In genomic region chr3:55226696-55227095, GRCh38 we compare ENCODE assay signal across 18 cellular contexts.
DNase-seq lines count a peak whose midpoint lies in the region; ATAC-seq, FAIRE-seq and TF ChIP-seq lines count a peak whose summit lies in the region.
"Had no signal": no experiment of that assay in that cellular context is flagged by ENCODE, and none has a peak within 500 bp of the region (broad histone marks: within the 10 kb centered on the region; RNA-seq: fewer than 3 reads in every experiment).

No MANE protein-coding gene starts in this region.

- peak overlapping the region; percentile 34; the same call in 1 of the 3 replicates for H2BK15ac ChIP-seq in IMR-90 (ENCODE audit: low read depth, low read length)

- H3K4me3 ChIP-seq in AG10803 (ENCODE audit: low read length), result no peak overlapping the region
- H3K4me3 ChIP-seq in IMR-90 (ENCODE audit: insufficient read depth, low read depth, low read length), result no peak overlapping the region
- no peak overlapping the region for H3K4me3 ChIP-seq in fibroblast of mammary gland (ENCODE audit: control insufficient read depth, low read depth, low read length)
- no peak overlapping the region for H3K4me3 ChIP-seq in Caco-2 (ENCODE audit: low read depth, low read length)
- H3K4me3 ChIP-seq in BE2C (ENCODE audit: low read depth, low read length), result no peak overlapping the region
- H3K4me3 ChIP-seq: GM23338 had no signal

- H3K4me1 Mint-ChIP-seq in Caco-2 (ENCODE audit: low read depth, unreplicated experiment), result no peaks in the 10 kb centered on the region
- H3K4me1 Mint-ChIP-seq: CD4-positive, alpha-beta memory T cell; GM23338 had no signal

- H3K9ac ChIP-seq in IMR-90 (ENCODE audit: low read depth, low read length), result no peak overlapping the region

- POLR2A ChIA-PET in IMR-90 (lab: Charles Lee; ENCODE audit: unreplicated experiment) (no interaction called here), Caco-2 (lab: Charles Lee) (no interaction called here)

- no peak overlapping the region for H3K27ac Mint-ChIP-seq in Caco-2 (ENCODE audit: unreplicated experiment)
- H3K27ac Mint-ChIP-seq: CD4-positive, alpha-beta memory T cell; GM23338; H9; HFFc6 had no signal

- WGBS in IMR-90 (ENCODE audit: extremely low coverage in 2 of 2, insufficient read length in 1 of 2), 2 experiments, result no CpG with 5 or more reads among the region's 5 CpGs

- no peak overlapping the region for H3K4ac ChIP-seq in IMR-90 (ENCODE audit: low read depth, low read length)

- BruUV-seq in IMR-90 (replicated peaks; lab: Mats Ljungman, UMichigan) (no TSS peak), Caco-2 (replicated peaks; lab: Mats Ljungman, UMichigan) (no TSS peak)

- H2AK5ac ChIP-seq in IMR-90 (ENCODE audit: low read depth, low read length), result peak overlapping the region; percentile 23; the same call in 1 of the 2 replicates

- H3K27me3 Mint-ChIP-seq in Caco-2 (ENCODE audit: insufficient read depth, unreplicated experiment), result peaks cover 18% of the 10 kb centered on the region
- H3K27me3 Mint-ChIP-seq: CD4-positive, alpha-beta memory T cell had no signal

- H3K4me1 ChIP-seq in IMR-90 (ENCODE audit: control insufficient read depth, insufficient read depth, low read length) (peaks cover 4% of the 10 kb centered on the region; the same call in 1 of the 2 replicates), Caco-2 (no peaks in the 10 kb centered on the region), BE2C (no peaks in the 10 kb centered on the region)

- H2BK20ac ChIP-seq in IMR-90 (ENCODE audit: low read depth, low read length), result no peak overlapping the region

- peak; percentile 33 for DNase-seq in AG10803 (ENCODE audit: low read depth)
- DNase-seq in IMR-90, result no peak
- peak; percentile 59 for DNase-seq in fibroblast of mammary gland (ENCODE audit: low read depth)
- DNase-seq in Caco-2, result no peak
- DNase-seq in BE2C, result no peak
- no peak for DNase-seq in GM12892 (ENCODE audit: insufficient read length)
- DNase-seq: AML-193; C1 segment of cervical spinal cord; CD4-positive, alpha-beta memory T cell; DMS 273 treated with DMSO at 0.1 percent for 48 hours; DMS79; H9; HFFc6 had no signal

- TF ChIP-seq POLR2A in IMR-90 (IDR thresholded peaks at IDR 0.05; ENCODE audit: low read depth, low read length), result no peak
- TF ChIP-seq POLR2A in GM12892 (IDR thresholded peaks at IDR 0.05; ENCODE audit: low read depth, low read length), result no peak

- CTCF ChIA-PET in IMR-90 (lab: Yijun Ruan, JAX) (no interaction called here), Caco-2 (lab: Charles Lee) (no interaction called here)

- H3K36me3 Mint-ChIP-seq in Caco-2 (ENCODE audit: insufficient read depth, unreplicated experiment), result no peaks in the 10 kb centered on the region
- H3K36me3 Mint-ChIP-seq: CD4-positive, alpha-beta memory T cell had no signal

- no peak overlapping the region for H4K5ac ChIP-seq in IMR-90 (ENCODE audit: low read depth, low read length)

- dilution Hi-C loops in IMR-90 (cut with HindIII; ENCODE audit: low sequenced_read_pairs, unreplicated experiment), result no loop called here

- ATAC-seq in IMR-90 (ENCODE audit: low read depth), result no peak
- ATAC-seq in GM19395 (IDR thresholded peaks at IDR 0.05; ENCODE audit: unreplicated experiment), result no peak
- ATAC-seq: GM23338 had no signal

- no peak overlapping the region for H3K14ac ChIP-seq in IMR-90 (replicated peaks; ENCODE audit: low read depth, low read length)

- no peak for TF ChIP-seq RAD21 in IMR-90 (IDR thresholded peaks at IDR 0.05; ENCODE audit: low read length)

- no peak overlapping the region for H3K23ac ChIP-seq in IMR-90 (ENCODE audit: low read depth, low read length)

- no peak overlapping the region for H2BK120ac ChIP-seq in IMR-90 (ENCODE audit: low read depth, low read length)

- no peaks in the 10 kb centered on the region for H3K9me3 Mint-ChIP-seq in Caco-2 (ENCODE audit: unreplicated experiment)
- H3K9me3 Mint-ChIP-seq: GM23338, H9, HFFc6 had no signal

- no peak overlapping the region for H4K91ac ChIP-seq in IMR-90 (ENCODE audit: insufficient read depth, low read depth, low read length)

- TF ChIP-seq CTCF in AG10803 (conservative IDR thresholded peaks at IDR 0.05; ENCODE audit: low read length) (no peak), IMR-90 (conservative IDR thresholded peaks at IDR 0.05; ENCODE audit: low read depth, low read length) (no peak), fibroblast of mammary gland (conservative IDR thresholded peaks at IDR 0.05; ENCODE audit: control insufficient read depth, insufficient read depth, low read depth, low read length) (no peak), Caco-2 (IDR thresholded peaks at IDR 0.05; ENCODE audit: insufficient read depth in 1 of 2, low read depth in 1 of 2, low read length in 1 of 2, severe bottlenecking in 1 of 2, unreplicated experiment in 1 of 2) (no peak), BE2C (IDR thresholded peaks at IDR 0.05; ENCODE audit: low read depth, low read length) (no peak)

- H3K9me3 ChIP-seq in IMR-90 (ENCODE audit: control insufficient read depth, insufficient read depth, low read length), result no peaks in the 10 kb centered on the region; the same call in 1 of the 2 replicates
- H3K9me3 ChIP-seq in Caco-2, result no peaks in the 10 kb centered on the region
- H3K9me3 ChIP-seq in BE2C, result no peaks in the 10 kb centered on the region

- H3K27ac ChIP-seq in IMR-90 (ENCODE audit: insufficient read depth, low read length), result no peak overlapping the region

- no peaks in the 10 kb centered on the region for H3K9me1 ChIP-seq in IMR-90 (ENCODE audit: insufficient read depth, low read length)

- no peak overlapping the region for H3K4me3 Mint-ChIP-seq in Caco-2 (ENCODE audit: unreplicated experiment)
- H3K4me3 Mint-ChIP-seq: CD4-positive, alpha-beta memory T cell; GM23338; H9; HFFc6 had no signal

- no peak overlapping the region for H2AFZ ChIP-seq in IMR-90 (replicated peaks; ENCODE audit: low read length, poor library complexity)
- H2AFZ ChIP-seq: GM23338 had no signal

- no peaks in the 10 kb centered on the region; the same call in 1 of the 2 replicates for H3K27me3 ChIP-seq in IMR-90 (ENCODE audit: control insufficient read depth, insufficient read depth, low read length)
- H3K27me3 ChIP-seq in Caco-2 (replicated peaks; ENCODE audit: control insufficient read depth, insufficient read depth, low read length), result no peaks in the 10 kb centered on the region; the same call in 1 of the 2 replicates
- no peaks in the 10 kb centered on the region for H3K27me3 ChIP-seq in BE2C

- intact Hi-C loops in IMR-90 (cut with micrococcal nuclease), result no loop called here
- intact Hi-C loops in Caco-2 (cut with micrococcal nuclease; ENCODE audit: unreplicated experiment), result no loop called here

- H3K79me1 ChIP-seq in IMR-90 (ENCODE audit: low read depth in 1 of 2, low read length in 2 of 2), result no peaks in the 10 kb centered on the region

- no peak overlapping the region for H3K4me2 ChIP-seq in IMR-90 (ENCODE audit: low read depth, low read length)
- H3K4me2 ChIP-seq: GM23338 had no signal

- no peaks in the 10 kb centered on the region for H3K36me3 ChIP-seq in IMR-90 (ENCODE audit: control insufficient read depth, insufficient read depth, low read length)
- no peaks in the 10 kb centered on the region for H3K36me3 ChIP-seq in Caco-2 (ENCODE audit: control insufficient read depth, insufficient read depth, low read length)
- no peaks in the 10 kb centered on the region for H3K36me3 ChIP-seq in BE2C

- no peak overlapping the region for H2AK9ac ChIP-seq in IMR-90 (replicated peaks; ENCODE audit: low read depth, low read length, poor library complexity)

- in situ Hi-C loops in IMR-90 (cut with MboI; ENCODE audit: low sequenced_read_pairs), result no loop called here

- H4K20me1 ChIP-seq in IMR-90 (ENCODE audit: insufficient read depth, low read length), result no peaks in the 10 kb centered on the region

- no peak overlapping the region for H4K8ac ChIP-seq in IMR-90 (ENCODE audit: low read depth in 2 of 2, low read length in 2 of 2)

- H3K56ac ChIP-seq in IMR-90 (ENCODE audit: extremely low read depth, insufficient read depth, low read length), result no peak overlapping the region

- H3K18ac ChIP-seq in IMR-90 (ENCODE audit: low read depth, low read length), result no peak overlapping the region

- H2BK5ac ChIP-seq in IMR-90 (ENCODE audit: low read depth, low read length, poor library complexity, severe bottlenecking), result no peak overlapping the region

- peak; percentile 81 for FAIRE-seq in endometrium (lab: Jason Lieb, UNC)
- FAIRE-seq in GM12892 (lab: Jason Lieb, UNC), result no peak
- FAIRE-seq: D721Med, GM19239 had no signal

TF ChIP-seq in IMR-90, 13 proteins besides CTCF, POLR2A, EP300 and RAD21:
- TF ChIP-seq BHLHE40 (IDR thresholded peaks at IDR 0.05; ENCODE audit: low read depth, low read length) (no peak), CHD1 (IDR thresholded peaks at IDR 0.05; ENCODE audit: low read depth, low read length) (no peak), USF2 (IDR thresholded peaks at IDR 0.05; ENCODE audit: low read depth, low read length) (no peak), ELK1 (IDR thresholded peaks at IDR 0.05; ENCODE audit: borderline replicate concordance, low read depth, low read length) (no peak), CEBPB (IDR thresholded peaks at IDR 0.05; ENCODE audit: low read depth, low read length) (no peak), MAZ (IDR thresholded peaks at IDR 0.05; ENCODE audit: borderline replicate concordance, low read depth, low read length) (no peak), RFX5 (IDR thresholded peaks at IDR 0.05; ENCODE audit: low read depth, low read length) (no peak), RCOR1 (IDR thresholded peaks at IDR 0.05; ENCODE audit: insufficient replicate concordance, low read length) (no peak)

Comparison
In these comparisons a context has a peak if more than half of its experiments do, and no peak if none do; other contexts are left out.
1. DNase-seq: peak in AG10803 (single experiment) and fibroblast of mammary gland (single experiment); none in IMR-90 (single experiment), Caco-2 (0 of 2), BE2C (single experiment) and GM12892 (single experiment).